Comparison of ENCODE assay signal across 1 cellular context in the genomic region with DNA sequence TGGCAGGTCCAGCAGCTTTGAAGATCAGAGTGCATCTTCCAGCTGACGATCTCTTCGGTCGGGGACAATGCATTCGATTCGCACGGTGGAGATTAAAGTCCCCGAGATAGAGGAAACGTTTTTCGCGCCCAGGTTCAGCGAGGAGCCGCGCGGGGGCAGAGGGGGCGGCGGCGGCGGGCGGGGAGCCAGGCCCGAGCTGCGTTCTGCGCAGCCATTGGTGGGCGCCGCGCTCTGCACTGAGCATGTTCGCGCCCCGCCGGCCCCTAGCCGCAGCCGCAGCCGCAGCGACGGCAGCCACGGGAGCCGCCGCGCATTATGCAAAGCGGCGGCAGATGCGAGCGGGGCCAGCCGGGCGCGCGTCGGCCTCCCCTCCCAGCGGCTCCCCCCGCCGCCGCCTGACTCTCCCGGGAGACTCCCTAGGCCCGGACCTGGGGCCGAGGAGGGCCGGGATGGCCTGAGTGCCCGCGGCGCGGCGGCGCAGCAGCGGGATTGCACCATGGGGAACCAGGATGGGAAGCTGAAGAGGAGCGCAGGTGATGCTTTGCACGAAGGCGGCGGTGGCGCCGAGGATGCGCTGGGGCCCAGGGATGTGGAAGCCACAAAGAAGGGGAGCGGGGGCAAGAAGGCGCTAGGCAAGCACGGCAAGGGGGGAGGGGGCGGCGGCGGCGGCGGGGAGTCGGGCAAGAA.
TF ChIP-seq lines count a peak whose summit lies in the region.

Gene FMN2, plus strand, starts transcription at position 270 of the 687 bp plus-strand sequence. Its CDS starts 227 bp downstream, at position 497.

TF ChIP-seq in HEK293, 187 proteins besides CTCF, POLR2A, EP300 and RAD21 (continued from another document and continues in another):
- TF ChIP-seq, protein P1, sequence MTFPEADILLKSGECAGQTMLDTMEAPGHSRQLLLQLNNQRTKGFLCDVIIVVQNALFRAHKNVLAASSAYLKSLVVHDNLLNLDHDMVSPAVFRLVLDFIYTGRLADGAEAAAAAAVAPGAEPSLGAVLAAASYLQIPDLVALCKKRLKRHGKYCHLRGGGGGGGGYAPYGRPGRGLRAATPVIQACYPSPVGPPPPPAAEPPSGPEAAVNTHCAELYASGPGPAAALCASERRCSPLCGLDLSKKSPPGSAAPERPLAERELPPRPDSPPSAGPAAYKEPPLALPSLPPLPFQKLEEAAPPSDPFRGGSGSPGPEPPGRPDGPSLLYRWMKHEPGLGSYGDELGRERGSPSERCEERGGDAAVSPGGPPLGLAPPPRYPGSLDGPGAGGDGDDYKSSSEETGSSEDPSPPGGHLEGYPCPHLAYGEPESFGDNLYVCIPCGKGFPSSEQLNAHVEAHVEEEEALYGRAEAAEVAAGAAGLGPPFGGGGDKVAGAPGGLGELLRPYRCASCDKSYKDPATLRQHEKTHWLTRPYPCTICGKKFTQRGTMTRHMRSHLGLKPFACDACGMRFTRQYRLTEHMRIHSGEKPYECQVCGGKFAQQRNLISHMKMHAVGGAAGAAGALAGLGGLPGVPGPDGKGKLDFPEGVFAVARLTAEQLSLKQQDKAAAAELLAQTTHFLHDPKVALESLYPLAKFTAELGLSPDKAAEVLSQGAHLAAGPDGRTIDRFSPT (tag by site-specific recombination; IDR thresholded peaks at IDR 0.05), result peak; percentile 64; the same call in 1 of the 2 replicates
- TF ChIP-seq KLF10 (tag by site-specific recombination; IDR thresholded peaks at IDR 0.05) (peak; percentile 78), ZFP69B (tag by site-specific recombination; IDR thresholded peaks at IDR 0.05) (peak; percentile 32; the same call in 1 of the 2 replicates), ZNF175 (tag by site-specific recombination; IDR thresholded peaks at IDR 0.05) (no peak), ZNF514 (tag by site-specific recombination; IDR thresholded peaks at IDR 0.05) (no peak), ZNF174 (tag by site-specific recombination; IDR thresholded peaks at IDR 0.05) (no peak), ZNF138 (tag by site-specific recombination; IDR thresholded peaks at IDR 0.05; ENCODE audit: borderline replicate concordance) (no peak), ZNF513 (tag by site-specific recombination; IDR thresholded peaks at IDR 0.05) (0 out of 2 replicates have a peak, but pooled peaks have one; percentile 19), ZNF133 (tag by site-specific recombination; IDR thresholded peaks at IDR 0.05) (no peak), ZNF146 (tag by site-specific recombination; IDR thresholded peaks at IDR 0.05) (no peak), ZNF24 (tag by site-specific recombination; IDR thresholded peaks at IDR 0.05) (no peak), SP2 (tag by site-specific recombination; IDR thresholded peaks at IDR 0.05) (peak; percentile 53), ZBTB11 (tag by site-specific recombination; conservative IDR thresholded peaks at IDR 0.05; ENCODE audit: low read depth) (0 out of 2 replicates have a peak, but pooled peaks have one; percentile 6), SCRT1 (tag by site-specific recombination; IDR thresholded peaks at IDR 0.05; ENCODE audit: borderline replicate concordance) (no peak), ZNF664 (tag by site-specific recombination; IDR thresholded peaks at IDR 0.05) (no peak), TRIM28 (IDR thresholded peaks at IDR 0.05; ENCODE audit: borderline replicate concordance, low read length) (no peak), ZNF23 (tag by site-specific recombination; IDR thresholded peaks at IDR 0.05; ENCODE audit: borderline replicate concordance) (no peak), ZNF791 (tag by site-specific recombination; IDR thresholded peaks at IDR 0.05) (no peak), ZNF426 (tag by site-specific recombination; IDR thresholded peaks at IDR 0.05) (no peak), ZNF768 (tag by site-specific recombination; IDR thresholded peaks at IDR 0.05) (no peak), ZNF362 (tag by site-specific recombination; IDR thresholded peaks at IDR 0.05) (no peak), ZNF391 (tag by site-specific recombination; IDR thresholded peaks at IDR 0.05; ENCODE audit: borderline replicate concordance, low read depth) (no peak), ZBTB21 (tag by site-specific recombination; IDR thresholded peaks at IDR 0.05) (no peak), ZNF488 (tag by site-specific recombination; IDR thresholded peaks at IDR 0.05) (no peak), GLIS2 (tag by site-specific recombination; IDR thresholded peaks at IDR 0.05) (peak; percentile 51), ZNF211 (tag by site-specific recombination; IDR thresholded peaks at IDR 0.05; ENCODE audit: low read depth) (no peak), ZBTB1 (tag by site-specific recombination; IDR thresholded peaks at IDR 0.05) (no peak), ZNF302 (tag by site-specific recombination; IDR thresholded peaks at IDR 0.05; ENCODE audit: low read depth) (no peak), SALL2 (tag by site-specific recombination; IDR thresholded peaks at IDR 0.05; ENCODE audit: borderline replicate concordance) (no peak), ZNF621 (tag by site-specific recombination; IDR thresholded peaks at IDR 0.05) (no peak), ELK4 (IDR thresholded peaks at IDR 0.05; ENCODE audit: borderline replicate concordance, low read depth, low read length) (no peak), EGR2 (tag by site-specific recombination; IDR thresholded peaks at IDR 0.05; ENCODE audit: low read depth) (peak; percentile 76)
- TF ChIP-seq, protein P2, sequence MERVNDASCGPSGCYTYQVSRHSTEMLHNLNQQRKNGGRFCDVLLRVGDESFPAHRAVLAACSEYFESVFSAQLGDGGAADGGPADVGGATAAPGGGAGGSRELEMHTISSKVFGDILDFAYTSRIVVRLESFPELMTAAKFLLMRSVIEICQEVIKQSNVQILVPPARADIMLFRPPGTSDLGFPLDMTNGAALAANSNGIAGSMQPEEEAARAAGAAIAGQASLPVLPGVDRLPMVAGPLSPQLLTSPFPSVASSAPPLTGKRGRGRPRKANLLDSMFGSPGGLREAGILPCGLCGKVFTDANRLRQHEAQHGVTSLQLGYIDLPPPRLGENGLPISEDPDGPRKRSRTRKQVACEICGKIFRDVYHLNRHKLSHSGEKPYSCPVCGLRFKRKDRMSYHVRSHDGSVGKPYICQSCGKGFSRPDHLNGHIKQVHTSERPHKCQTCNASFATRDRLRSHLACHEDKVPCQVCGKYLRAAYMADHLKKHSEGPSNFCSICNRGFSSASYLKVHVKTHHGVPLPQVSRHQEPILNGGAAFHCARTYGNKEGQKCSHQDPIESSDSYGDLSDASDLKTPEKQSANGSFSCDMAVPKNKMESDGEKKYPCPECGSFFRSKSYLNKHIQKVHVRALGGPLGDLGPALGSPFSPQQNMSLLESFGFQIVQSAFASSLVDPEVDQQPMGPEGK (tag by site-specific recombination; IDR thresholded peaks at IDR 0.05), result peak; percentile 98
- TF ChIP-seq, protein P3, sequence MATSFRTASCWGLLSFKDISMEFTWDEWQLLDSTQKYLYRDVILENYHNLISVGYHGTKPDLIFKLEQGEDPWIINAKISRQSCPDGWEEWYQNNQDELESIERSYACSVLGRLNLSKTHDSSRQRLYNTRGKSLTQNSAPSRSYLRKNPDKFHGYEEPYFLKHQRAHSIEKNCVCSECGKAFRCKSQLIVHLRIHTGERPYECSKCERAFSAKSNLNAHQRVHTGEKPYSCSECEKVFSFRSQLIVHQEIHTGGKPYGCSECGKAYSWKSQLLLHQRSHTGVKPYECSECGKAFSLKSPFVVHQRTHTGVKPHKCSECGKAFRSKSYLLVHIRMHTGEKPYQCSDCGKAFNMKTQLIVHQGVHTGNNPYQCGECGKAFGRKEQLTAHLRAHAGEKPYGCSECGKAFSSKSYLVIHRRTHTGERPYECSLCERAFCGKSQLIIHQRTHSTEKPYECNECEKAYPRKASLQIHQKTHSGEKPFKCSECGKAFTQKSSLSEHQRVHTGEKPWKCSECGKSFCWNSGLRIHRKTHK (tag by site-specific recombination; IDR thresholded peaks at IDR 0.05), result no peak
- TF ChIP-seq, protein P4, sequence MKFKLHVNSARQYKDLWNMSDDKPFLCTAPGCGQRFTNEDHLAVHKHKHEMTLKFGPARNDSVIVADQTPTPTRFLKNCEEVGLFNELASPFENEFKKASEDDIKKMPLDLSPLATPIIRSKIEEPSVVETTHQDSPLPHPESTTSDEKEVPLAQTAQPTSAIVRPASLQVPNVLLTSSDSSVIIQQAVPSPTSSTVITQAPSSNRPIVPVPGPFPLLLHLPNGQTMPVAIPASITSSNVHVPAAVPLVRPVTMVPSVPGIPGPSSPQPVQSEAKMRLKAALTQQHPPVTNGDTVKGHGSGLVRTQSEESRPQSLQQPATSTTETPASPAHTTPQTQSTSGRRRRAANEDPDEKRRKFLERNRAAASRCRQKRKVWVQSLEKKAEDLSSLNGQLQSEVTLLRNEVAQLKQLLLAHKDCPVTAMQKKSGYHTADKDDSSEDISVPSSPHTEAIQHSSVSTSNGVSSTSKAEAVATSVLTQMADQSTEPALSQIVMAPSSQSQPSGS (tag by site-specific recombination; IDR thresholded peaks at IDR 0.05; ENCODE audit: low read depth), result no peak
- TF ChIP-seq, protein P5, sequence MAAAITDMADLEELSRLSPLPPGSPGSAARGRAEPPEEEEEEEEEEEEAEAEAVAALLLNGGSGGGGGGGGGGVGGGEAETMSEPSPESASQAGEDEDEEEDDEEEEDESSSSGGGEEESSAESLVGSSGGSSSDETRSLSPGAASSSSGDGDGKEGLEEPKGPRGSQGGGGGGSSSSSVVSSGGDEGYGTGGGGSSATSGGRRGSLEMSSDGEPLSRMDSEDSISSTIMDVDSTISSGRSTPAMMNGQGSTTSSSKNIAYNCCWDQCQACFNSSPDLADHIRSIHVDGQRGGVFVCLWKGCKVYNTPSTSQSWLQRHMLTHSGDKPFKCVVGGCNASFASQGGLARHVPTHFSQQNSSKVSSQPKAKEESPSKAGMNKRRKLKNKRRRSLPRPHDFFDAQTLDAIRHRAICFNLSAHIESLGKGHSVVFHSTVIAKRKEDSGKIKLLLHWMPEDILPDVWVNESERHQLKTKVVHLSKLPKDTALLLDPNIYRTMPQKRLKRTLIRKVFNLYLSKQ (tag by site-specific recombination; IDR thresholded peaks at IDR 0.05; ENCODE audit: borderline replicate concordance), result no peak
- TF ChIP-seq, protein P6, sequence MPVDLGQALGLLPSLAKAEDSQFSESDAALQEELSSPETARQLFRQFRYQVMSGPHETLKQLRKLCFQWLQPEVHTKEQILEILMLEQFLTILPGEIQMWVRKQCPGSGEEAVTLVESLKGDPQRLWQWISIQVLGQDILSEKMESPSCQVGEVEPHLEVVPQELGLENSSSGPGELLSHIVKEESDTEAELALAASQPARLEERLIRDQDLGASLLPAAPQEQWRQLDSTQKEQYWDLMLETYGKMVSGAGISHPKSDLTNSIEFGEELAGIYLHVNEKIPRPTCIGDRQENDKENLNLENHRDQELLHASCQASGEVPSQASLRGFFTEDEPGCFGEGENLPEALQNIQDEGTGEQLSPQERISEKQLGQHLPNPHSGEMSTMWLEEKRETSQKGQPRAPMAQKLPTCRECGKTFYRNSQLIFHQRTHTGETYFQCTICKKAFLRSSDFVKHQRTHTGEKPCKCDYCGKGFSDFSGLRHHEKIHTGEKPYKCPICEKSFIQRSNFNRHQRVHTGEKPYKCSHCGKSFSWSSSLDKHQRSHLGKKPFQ (tag by site-specific recombination; IDR thresholded peaks at IDR 0.05), result no peak
